Comparison of ENCODE assay signal across 8 cellular contexts in genomic region chr6:116462516-116462915, GRCh38. TPM values are rescaled to one million over a fixed set of nuclear protein-coding genes. Genes with fewer than 3 reads are reported as not detected.
DNase-seq lines count a peak whose midpoint lies in the region; ATAC-seq and TF ChIP-seq lines count a peak whose summit lies in the region.

No MANE protein-coding gene starts in this region.

- TF ChIP-seq POLR2A in IMR-90 (IDR thresholded peaks at IDR 0.05; ENCODE audit: low read depth, low read length) (no peak), body of pancreas (IDR thresholded peaks at IDR 0.05) (no peak)

- 0 out of 2 replicates have a peak overlapping the region, but pooled peaks have one; percentile 42 for H3K23ac ChIP-seq in IMR-90 (ENCODE audit: low read depth, low read length)

- 0 out of 2 replicates have a peak overlapping the region, but pooled peaks have one; percentile 43 for H2BK120ac ChIP-seq in IMR-90 (ENCODE audit: low read depth, low read length)

- H4K8ac ChIP-seq in IMR-90 (ENCODE audit: low read depth in 2 of 2, low read length in 2 of 2): peak overlapping the region; percentile 54 to 63; a peak in 2 of 4 replicates

- H3K4me3 ChIP-seq in IMR-90 (ENCODE audit: insufficient read depth, low read depth, low read length) (peak overlapping the region; percentile 38), fibroblast of pulmonary artery (replicated peaks; ENCODE audit: low read depth, low read length) (peak overlapping the region; percentile 24), body of pancreas (no peak overlapping the region)

- H3K27ac Mint-ChIP-seq in stimulated activated memory B cell treated with anti-CD40 and anti-IgM and Interleukin-4, amounts not matched to agents 10 μg/mL and 1 μg/mL and 100 μg/mL, for 72 hours: peak overlapping the region; percentile 88

- POLR2A ChIA-PET in IMR-90 (lab: Charles Lee; ENCODE audit: unreplicated experiment): no interaction called here

- no peak overlapping the region for H4K5ac ChIP-seq in IMR-90 (ENCODE audit: low read depth, low read length)

- dilution Hi-C loops in IMR-90 (cut with HindIII; ENCODE audit: low sequenced_read_pairs, unreplicated experiment): no loop called here

- H3K27ac ChIP-seq in IMR-90 (ENCODE audit: insufficient read depth, low read length) (no peak overlapping the region), body of pancreas (no peak overlapping the region)

- no peaks in the 10 kb centered on the region for H3K79me1 ChIP-seq in IMR-90 (ENCODE audit: low read depth in 1 of 2, low read length in 2 of 2)

- no peak for TF ChIP-seq RAD21 in IMR-90 (IDR thresholded peaks at IDR 0.05; ENCODE audit: low read length)

- no peak overlapping the region for H3K4ac ChIP-seq in IMR-90 (ENCODE audit: low read depth, low read length)

- no peak overlapping the region for H2AK9ac ChIP-seq in IMR-90 (replicated peaks; ENCODE audit: low read depth, low read length, poor library complexity)

- no peak overlapping the region for H3K18ac ChIP-seq in IMR-90 (ENCODE audit: low read depth, low read length)

- H2AK5ac ChIP-seq in IMR-90 (ENCODE audit: low read depth, low read length): no peak overlapping the region

- H3K4me1 ChIP-seq in IMR-90 (ENCODE audit: control insufficient read depth, insufficient read depth, low read length) (no peaks in the 10 kb centered on the region; the same call in 1 of the 2 replicates), body of pancreas (peaks cover 15% of the 10 kb centered on the region)

- H3K9ac ChIP-seq in IMR-90 (ENCODE audit: low read depth, low read length): no peak overlapping the region

- no peak overlapping the region for H2BK5ac ChIP-seq in IMR-90 (ENCODE audit: low read depth, low read length, poor library complexity, severe bottlenecking)

- no peak for TF ChIP-seq CTCF in IMR-90 (conservative IDR thresholded peaks at IDR 0.05; ENCODE audit: low read depth, low read length)
- no peak for TF ChIP-seq CTCF in fibroblast of pulmonary artery (IDR thresholded peaks at IDR 0.05; ENCODE audit: low read length, missing control alignments)
- TF ChIP-seq CTCF in body of pancreas (IDR thresholded peaks at IDR 0.05): no peak

- CTCF ChIA-PET in IMR-90 (lab: Yijun Ruan, JAX): no interaction called here

- H3K56ac ChIP-seq in IMR-90 (ENCODE audit: extremely low read depth, insufficient read depth, low read length): no peak overlapping the region

- H3K14ac ChIP-seq in IMR-90 (replicated peaks; ENCODE audit: low read depth, low read length): no peak overlapping the region; the same call in 1 of the 2 replicates

- intact Hi-C loops in IMR-90 (cut with micrococcal nuclease): no loop called here
- intact Hi-C loops in body of pancreas (cut with DNase I): no loop called here

- no peak overlapping the region for H2BK15ac ChIP-seq in IMR-90 (ENCODE audit: low read depth, low read length)

- H3K4me2 ChIP-seq in IMR-90 (ENCODE audit: low read depth, low read length): peak overlapping the region; percentile 60

- WGBS in IMR-90 (ENCODE audit: extremely low coverage in 2 of 2, insufficient read length in 1 of 2), 2 experiments: no CpG with 5 or more reads among the region's 11 CpGs
- 55 to 79% methylated on average over 11 of the region's 11 CpGs for WGBS in body of pancreas, 2 donors

- H3K36me3 ChIP-seq in IMR-90 (ENCODE audit: control insufficient read depth, insufficient read depth, low read length): no peaks in the 10 kb centered on the region
- H3K36me3 ChIP-seq in body of pancreas (replicated peaks in 1 of 2; ENCODE audit: insufficient read depth in 1 of 2, low read depth in 2 of 2): no peaks in the 10 kb centered on the region

- peak overlapping the region; percentile 86 for H2AFZ ChIP-seq in IMR-90 (replicated peaks; ENCODE audit: low read length, poor library complexity)

- H3K36me3 Mint-ChIP-seq in stimulated activated memory B cell treated with anti-CD40 and anti-IgM and Interleukin-4, amounts not matched to agents 10 μg/mL and 1 μg/mL and 100 μg/mL, for 72 hours: no peaks in the 10 kb centered on the region

- BruUV-seq in IMR-90 (replicated peaks; lab: Mats Ljungman, UMichigan): no TSS peak

- peaks cover 47% of the 10 kb centered on the region for H3K4me1 Mint-ChIP-seq in stimulated activated memory B cell treated with anti-CD40 and anti-IgM and Interleukin-4, amounts not matched to agents 10 μg/mL and 1 μg/mL and 100 μg/mL, for 72 hours

- H3K27me3 Mint-ChIP-seq in stimulated activated memory B cell treated with anti-CD40 and anti-IgM and Interleukin-4, amounts not matched to agents 10 μg/mL and 1 μg/mL and 100 μg/mL, for 72 hours: no peaks in the 10 kb centered on the region

- in situ Hi-C loops in IMR-90 (cut with MboI; ENCODE audit: low sequenced_read_pairs): no loop called here

- peak; percentile 65 for DNase-seq in AML-193 (lab: John Stamatoyannopoulos, UW)
- DNase-seq in IMR-90: no peak
- DNase-seq in fibroblast of pulmonary artery (ENCODE audit: low read depth): no peak
- DNase-seq in glomerular visceral epithelial cell (ENCODE audit: extremely low spot score): no peak
- no peak for DNase-seq in stimulated activated naive CD4-positive, alpha-beta T cell (lab: John Stamatoyannopoulos, UW)
- DNase-seq in body of pancreas: no peak

- no peak overlapping the region for H4K91ac ChIP-seq in IMR-90 (ENCODE audit: insufficient read depth, low read depth, low read length)

- peak overlapping the region; percentile 82 for H3K4me3 Mint-ChIP-seq in stimulated activated memory B cell treated with anti-CD40 and anti-IgM and Interleukin-4, amounts not matched to agents 10 μg/mL and 1 μg/mL and 100 μg/mL, for 72 hours

- ATAC-seq in GM19452 (IDR thresholded peaks at IDR 0.05; ENCODE audit: unreplicated experiment): peak; percentile 43
- no peak for ATAC-seq in IMR-90 (ENCODE audit: low read depth)
- no peak for ATAC-seq in stimulated activated memory B cell treated with anti-CD40 and anti-IgM and Interleukin-4, amounts not matched to agents 10 μg/mL and 1 μg/mL and 100 μg/mL, for 72 hours
- no peak for ATAC-seq in body of pancreas

- H3K27me3 ChIP-seq in IMR-90 (ENCODE audit: control insufficient read depth, insufficient read depth, low read length) (peaks cover 9% of the 10 kb centered on the region), body of pancreas (peaks cover 0 to 9% of the 10 kb centered on the region in 2 donors)

- no peaks in the 10 kb centered on the region for H3K9me3 Mint-ChIP-seq in stimulated activated memory B cell treated with anti-CD40 and anti-IgM and Interleukin-4, amounts not matched to agents 10 μg/mL and 1 μg/mL and 100 μg/mL, for 72 hours

- H3K9me1 ChIP-seq in IMR-90 (ENCODE audit: insufficient read depth, low read length): no peaks in the 10 kb centered on the region

- H2BK20ac ChIP-seq in IMR-90 (ENCODE audit: low read depth, low read length): no peak overlapping the region

- H4K20me1 ChIP-seq in IMR-90 (ENCODE audit: insufficient read depth, low read length): no peaks in the 10 kb centered on the region

- H3K9me3 ChIP-seq in IMR-90 (ENCODE audit: control insufficient read depth, insufficient read depth, low read length) (0 out of 2 replicates have a peak, but pooled peaks cover 1% of the 10 kb centered on the region), body of pancreas (no peaks in the 10 kb centered on the region)

TF ChIP-seq in IMR-90, 13 proteins besides CTCF, POLR2A, EP300 and RAD21:
- TF ChIP-seq MAFK (IDR thresholded peaks at IDR 0.05; ENCODE audit: low read depth, low read length): no peak
- TF ChIP-seq ELK1 (IDR thresholded peaks at IDR 0.05; ENCODE audit: borderline replicate concordance, low read depth, low read length): no peak
- TF ChIP-seq NFE2L2 (IDR thresholded peaks at IDR 0.05; ENCODE audit: low read depth, low read length): no peak
- TF ChIP-seq SMC3 (IDR thresholded peaks at IDR 0.05; ENCODE audit: low read depth, low read length): no peak
- no peak for TF ChIP-seq RCOR1 (IDR thresholded peaks at IDR 0.05; ENCODE audit: insufficient replicate concordance, low read length)
- TF ChIP-seq MAZ (IDR thresholded peaks at IDR 0.05; ENCODE audit: borderline replicate concordance, low read depth, low read length): no peak
- TF ChIP-seq MXI1 (IDR thresholded peaks at IDR 0.05; ENCODE audit: borderline replicate concordance, low read depth, low read length): no peak
- no peak for TF ChIP-seq CHD1 (IDR thresholded peaks at IDR 0.05; ENCODE audit: low read depth, low read length)
- no peak for TF ChIP-seq CEBPB (IDR thresholded peaks at IDR 0.05; ENCODE audit: low read depth, low read length)
- no peak for TF ChIP-seq RFX5 (IDR thresholded peaks at IDR 0.05; ENCODE audit: low read depth, low read length)
- no peak for TF ChIP-seq FOS (IDR thresholded peaks at IDR 0.05; ENCODE audit: low read depth, low read length)

RNA-seq across cellular contexts. Expression of gene CALHM6, which starts 1.3 kb away (rescaled TPM):
- total RNA-seq in IMR-90 (2012; rRNA removed): 0.72 and 0.83 TPM in 2 replicates
- 1.1 and 1.5 TPM in 2 replicates for polyA plus RNA-seq in IMR-90 (2012; rRNA removed)
- polyA plus RNA-seq in IMR-90 (2012; cell fraction: cytosol; rRNA removed): 1.4 and 1.8 TPM in 2 replicates
- 0.30 and 0.62 TPM in 2 replicates for polyA plus RNA-seq in IMR-90 (2012; cell fraction: nucleus; rRNA removed; ENCODE audit: low replicate concordance)
- 1 to 10 TPM; 1.3 to 2.3 TPM for total RNA-seq in body of pancreas

RNA-seq across cellular contexts. Expression of gene CALHM5, which starts 48.9 kb away (rescaled TPM):
- total RNA-seq in IMR-90 (2012; rRNA removed) (10.6 and 10.8 TPM in 2 replicates), body of pancreas (under 1 TPM; 0.33 to 0.52 TPM)
- 2.8 and 3.3 TPM in 2 replicates for polyA plus RNA-seq in IMR-90 (2012; rRNA removed)
- 1.1 and 2.0 TPM in 2 replicates for polyA plus RNA-seq in IMR-90 (2012; cell fraction: cytosol; rRNA removed)
- polyA plus RNA-seq in IMR-90 (2012; cell fraction: nucleus; rRNA removed; ENCODE audit: low replicate concordance): 0.29 and 1.6 TPM in 2 replicates

Comparison
In these comparisons a context has a peak if more than half of its experiments do, and no peak if none do; other contexts are left out.
1. DNase-seq: peak in AML-193 (2 of 2); none in IMR-90 (single experiment), fibroblast of pulmonary artery (single experiment), glomerular visceral epithelial cell (single experiment), stimulated activated naive CD4-positive, alpha-beta T cell (0 of 6) and body of pancreas (0 of 4).
2. H3K4me3 ChIP-seq: peak in IMR-90 (single experiment) and fibroblast of pulmonary artery (single experiment); none in body of pancreas (0 of 2).